19 cellular contexts compared by ENCODE assay signal in the genomic region with DNA sequence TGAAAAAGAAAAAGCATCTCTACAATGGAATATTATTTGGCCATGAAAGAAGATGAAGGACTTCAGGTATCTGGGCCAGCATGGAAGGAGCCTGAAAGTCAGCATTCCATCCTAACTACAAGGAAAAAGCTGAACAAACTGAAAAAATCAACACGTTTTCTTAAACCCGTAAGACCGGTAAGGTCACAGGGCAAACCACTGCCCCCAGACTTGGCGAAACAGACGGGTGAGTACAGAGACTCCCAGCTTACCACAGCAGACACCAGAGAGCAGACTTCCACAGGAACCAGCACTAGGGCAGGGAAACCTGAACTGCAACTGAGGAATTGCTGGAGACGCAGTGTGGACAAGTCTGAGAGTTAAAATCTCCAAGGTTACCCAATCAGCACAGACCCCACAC. TPM values are rescaled to one million over a fixed set of nuclear protein-coding genes. Genes with fewer than 3 reads are reported as not detected.
A peak's percentile ranks its signal among the peaks of the same experiment; 100 is the strongest.
DNase-seq lines count a peak whose midpoint lies in the region; ATAC-seq and TF ChIP-seq lines count a peak whose summit lies in the region.
"Had no signal": no experiment of that assay in that cellular context is flagged by ENCODE, and none has a peak within 500 bp of the region (broad histone marks: within the 10 kb centered on the region; RNA-seq: fewer than 3 reads in every experiment).

No MANE protein-coding gene starts in this region.

- POLR2A ChIA-PET in WTC11 (lab: Charles Lee) = no interaction called here

- intact Hi-C loops in sigmoid colon (cut with DNase I) = no loop called here

- H3K27me3 Mint-ChIP-seq in WTC11 (ENCODE audit: low read depth) = no peaks in the 10 kb centered on the region
- H3K27me3 Mint-ChIP-seq: B cell; CD4-positive, CD25-positive, alpha-beta regulatory T cell had no signal

- peaks cover 0 to 3% (median 0%) of the 10 kb centered on the region in 4 donors for H3K36me3 ChIP-seq in sigmoid colon

- no peaks in the 10 kb centered on the region for H3K9me3 ChIP-seq in sigmoid colon
- H3K9me3 ChIP-seq: Caco-2 had no signal

- H3K36me3 Mint-ChIP-seq in WTC11 = peaks cover 58% of the 10 kb centered on the region

- no peak for TF ChIP-seq EP300 in sigmoid colon (IDR thresholded peaks at IDR 0.05)

- no peaks in the 10 kb centered on the region for H3K4me1 ChIP-seq in sigmoid colon
- H3K4me1 ChIP-seq: Caco-2 had no signal

- WGBS in sigmoid colon, 2 donors = 96 to 98% methylated on average over 6 of the region's 6 CpGs

- CTCF ChIA-PET in WTC11 (lab: Charles Lee) = interaction anchor here (1.5 kb wide), 1 partner anchor 24 kb away, joined by 4 read pairs; no protein-coding TSS in a partner anchor

- peaks cover 13% of the 10 kb centered on the region for H3K4me1 Mint-ChIP-seq in WTC11
- H3K4me1 Mint-ChIP-seq: B cell had no signal

- H3K9me3 Mint-ChIP-seq in WTC11 = peaks cover 10% of the 10 kb centered on the region
- H3K9me3 Mint-ChIP-seq: CD4-positive, CD25-positive, alpha-beta regulatory T cell; CD8-positive, alpha-beta T cell had no signal

- H3K4me3 ChIP-seq in sigmoid colon = no peak overlapping the region
- H3K4me3 ChIP-seq: BLaER1 had no signal

- H3K4me3 Mint-ChIP-seq in WTC11 = no peak overlapping the region
- H3K4me3 Mint-ChIP-seq: B cell; CD4-positive, CD25-positive, alpha-beta regulatory T cell; CD8-positive, alpha-beta T cell had no signal

- DNase-seq in ELF-1 (ENCODE audit: low read depth, low spot score) (peak; percentile 41), WTC11 (ENCODE audit: low spot score) (no peak), islet precursor cell (peak; percentile 62), sigmoid colon (peak; percentile 19), activated gamma-delta T cell treated with Interleukin-2 at 50 U/mL for 16 hours (no peak)
- DNase-seq: Caco-2; CD4-positive, CD25-positive, alpha-beta regulatory T cell; CD8-positive, alpha-beta T cell; DMS153; EL; GF-D8; GOT3; H7; HCEC 1CT had no signal

- ATAC-seq in WTC11 (no peak), GM19467 (IDR thresholded peaks at IDR 0.05; ENCODE audit: unreplicated experiment) (no peak), GM18517 (IDR thresholded peaks at IDR 0.05; ENCODE audit: unreplicated experiment) (no peak)
- ATAC-seq: CD8-positive, alpha-beta T cell had no signal

- TF ChIP-seq CTCF in WTC11 (IDR thresholded peaks at IDR 0.05) = no peak
- TF ChIP-seq CTCF in sigmoid colon (IDR thresholded peaks at IDR 0.05) = no peak

- H3K27me3 ChIP-seq in sigmoid colon = no peaks in the 10 kb centered on the region
- H3K27me3 ChIP-seq: BLaER1 had no signal

- H3K27ac ChIP-seq in sigmoid colon = no peak overlapping the region
- H3K27ac ChIP-seq: BLaER1, C4-2B had no signal

- H3K27ac Mint-ChIP-seq in WTC11 = peak overlapping the region; percentile 60; the same call in 1 of the 2 replicates
- H3K27ac Mint-ChIP-seq: B cell; CD4-positive, CD25-positive, alpha-beta regulatory T cell; CD8-positive, alpha-beta T cell had no signal

- TF ChIP-seq POLR2A in sigmoid colon (IDR thresholded peaks at IDR 0.05) = no peak

TF ChIP-seq in WTC11, 78 proteins besides CTCF, POLR2A, EP300 and RAD21:
- TF ChIP-seq FOXP1 (CRISPR knock-in tag; IDR thresholded peaks at IDR 0.05; ENCODE audit: borderline replicate concordance) (no peak), NFYB (CRISPR knock-in tag; conservative IDR thresholded peaks at IDR 0.05; ENCODE audit: low read depth) (no peak), FOXJ3 (CRISPR knock-in tag; IDR thresholded peaks at IDR 0.05; ENCODE audit: borderline replicate concordance) (no peak), JUN (CRISPR knock-in tag; IDR thresholded peaks at IDR 0.05) (no peak), GTF2I (CRISPR knock-in tag; conservative IDR thresholded peaks at IDR 0.05) (no peak), FOXK1 (CRISPR knock-in tag; IDR thresholded peaks at IDR 0.05) (no peak), MAX (CRISPR knock-in tag; IDR thresholded peaks at IDR 0.05) (no peak)
- TF ChIP-seq, protein P1, sequence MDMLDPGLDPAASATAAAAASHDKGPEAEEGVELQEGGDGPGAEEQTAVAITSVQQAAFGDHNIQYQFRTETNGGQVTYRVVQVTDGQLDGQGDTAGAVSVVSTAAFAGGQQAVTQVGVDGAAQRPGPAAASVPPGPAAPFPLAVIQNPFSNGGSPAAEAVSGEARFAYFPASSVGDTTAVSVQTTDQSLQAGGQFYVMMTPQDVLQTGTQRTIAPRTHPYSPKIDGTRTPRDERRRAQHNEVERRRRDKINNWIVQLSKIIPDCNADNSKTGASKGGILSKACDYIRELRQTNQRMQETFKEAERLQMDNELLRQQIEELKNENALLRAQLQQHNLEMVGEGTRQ (CRISPR knock-in tag; IDR thresholded peaks at IDR 0.05) = no peak
TF ChIP-seq in WTC11: peak in this region for 0.

RNA-seq across cellular contexts. Expression of gene BEND3, which starts 31.4 kb away (rescaled TPM):
- total RNA-seq in WTC11 (2021) = 25.4 to 33.8 TPM (median 33.3 TPM) in 3 replicates
- total RNA-seq in sigmoid colon = 1 to 10 TPM in 3 of 4 donors, under 1 TPM in 1; 0.82 to 1.9 (median 1.4) TPM
- 1 to 10 TPM in 1 of 3 donors, under 1 TPM in 2; 0.60 to 2.8 (median 0.92) TPM for polyA plus RNA-seq in sigmoid colon

RNA-seq across cellular contexts. Expression of gene MTRES1, which starts 55.9 kb away (rescaled TPM):
- total RNA-seq in WTC11 (2021) (17.2 to 21.0 TPM (median 20.7 TPM) in 3 replicates), sigmoid colon (10 to 100 TPM; 11.1 to 22.7 (median 17.3) TPM)
- polyA plus RNA-seq in sigmoid colon = 10 to 100 TPM; 35.5 to 52.0 (median 37.8) TPM

Comparison
In these comparisons a context has a peak if more than half of its experiments do, and no peak if none do; other contexts are left out.
1. DNase-seq: peak in ELF-1 (single experiment), islet precursor cell (single experiment) and sigmoid colon (single experiment); none in WTC11 (single experiment) and activated gamma-delta T cell treated with Interleukin-2 at 50 U/mL for 16 hours (single experiment).